In the genomic region with DNA sequence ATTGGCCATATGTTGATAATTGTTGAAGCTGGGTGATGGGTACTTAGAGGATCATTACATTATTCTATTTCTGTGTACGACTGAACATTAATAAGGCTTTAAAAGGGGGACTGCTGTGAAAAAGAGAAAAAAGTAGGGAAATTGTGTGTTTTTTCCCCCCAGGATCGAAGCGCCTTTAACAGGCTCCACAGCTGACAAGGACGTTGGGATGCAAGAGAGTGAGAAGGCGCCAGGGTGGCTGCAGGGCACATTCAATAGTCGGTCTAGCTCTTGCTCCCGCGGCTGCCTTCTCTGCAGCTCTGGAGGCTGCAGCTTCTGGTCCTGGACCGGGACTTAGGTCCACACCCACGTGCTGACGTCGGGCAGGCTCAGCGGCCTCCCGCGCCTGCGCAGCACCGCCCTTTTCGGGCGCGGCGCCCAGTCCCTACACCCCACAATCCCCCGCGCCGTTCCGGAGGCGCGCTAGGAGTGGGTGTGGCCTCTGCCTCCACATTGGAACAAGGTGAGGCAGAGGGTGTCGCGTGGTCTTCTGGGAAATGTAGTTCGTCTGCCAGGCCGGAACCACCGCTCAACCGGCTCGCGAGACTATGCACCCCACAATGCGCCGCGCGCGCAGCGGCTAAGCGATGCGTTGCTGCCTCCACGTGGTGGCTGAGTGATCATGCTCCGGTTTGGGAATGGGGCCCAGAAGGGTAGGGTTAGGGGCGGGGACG, we compare ENCODE assay signal across 8 cellular contexts.
A peak's percentile ranks its signal among the peaks of the same experiment; 100 is the strongest.
DNase-seq lines count a peak whose midpoint lies in the region; ATAC-seq, FAIRE-seq and TF ChIP-seq lines count a peak whose summit lies in the region.

No MANE protein-coding gene starts in this region.

- no peaks in the 10 kb centered on the region for H4K20me1 ChIP-seq in BLaER1 treated with 17β-estradiol and CSF1 and Interleukin-3, amounts not matched to agents 10 nM and 100 nM

- H3K9ac ChIP-seq in BLaER1 treated with 17β-estradiol and CSF1 and Interleukin-3, amounts not matched to agents 10 nM and 100 nM, result peak overlapping the region; percentile 17 to 78 (median 69); a peak in 19 of 22 replicates

- DNase-seq in GM19239 (ENCODE audit: insufficient read length, low spot score), result peak; percentile 100
- DNase-seq in NCI-H524 (lab: John Stamatoyannopoulos, UW), result peak; percentile 100
- peak; percentile 100 for DNase-seq in activated CD4-positive, alpha-beta T cell treated with anti-CD3 and anti-CD28 coated beads for 48 hours
- DNase-seq in coronary artery (ENCODE audit: low spot score), result peak; percentile 100
- peak; percentile 100 for DNase-seq in left kidney (ENCODE audit: low read depth, low spot score)
- DNase-seq in stimulated activated CD4-positive, alpha-beta T cell treated with anti-CD3 and anti-CD28 coated beads, Interleukin-2, amount 100 ng/mL, for 24 hours, result peak; percentile 99

- H3K4me2 ChIP-seq in BLaER1 treated with 17β-estradiol and CSF1 and Interleukin-3, amounts not matched to agents 10 nM and 100 nM, result peak overlapping the region; percentile 73 to 94 (median 82)

- peak; percentile 81 for TF ChIP-seq CTCF in coronary artery (IDR thresholded peaks at IDR 0.05)

- peaks cover 0 to 3% (median 0%) of the 10 kb centered on the region in 11 experiments; a peak in 2 of 22 replicates for H3K9me3 ChIP-seq in BLaER1 treated with 17β-estradiol and CSF1 and Interleukin-3, amounts not matched to agents 10 nM and 100 nM (replicated peaks in 1 of 11)

- H3K4me3 ChIP-seq in BLaER1 treated with 17β-estradiol and CSF1 and Interleukin-3, amounts not matched to agents 10 nM and 100 nM, result peak overlapping the region in 9 of 10 experiments; percentile 18 to 52 (median 50); a peak in 12 of 20 replicates
- H3K4me3 ChIP-seq in coronary artery, result peak overlapping the region; percentile 38

- H3K27me3 ChIP-seq in BLaER1 treated with 17β-estradiol and CSF1 and Interleukin-3, amounts not matched to agents 10 nM and 100 nM, result peaks cover 5 to 17% (median 11%) of the 10 kb centered on the region in 11 experiments; a peak in 13 of 22 replicates

- H3K4me1 ChIP-seq in BLaER1 treated with 17β-estradiol and CSF1 and Interleukin-3, amounts not matched to agents 10 nM and 100 nM, result peaks cover 39 to 61% (median 43%) of the 10 kb centered on the region in 10 experiments

- FAIRE-seq in GM19239 (lab: Jason Lieb, UNC), result peak; percentile 98

- H3K27ac ChIP-seq in BLaER1 treated with 17β-estradiol and CSF1 and Interleukin-3, amounts not matched to agents 10 nM and 100 nM, result peak overlapping the region in 10 of 11 experiments; percentile 51 to 88 (median 68); a peak in 20 of 22 replicates
- peak overlapping the region; percentile 17 to 69 for H3K27ac ChIP-seq in coronary artery

- ATAC-seq in HG03457 (IDR thresholded peaks at IDR 0.05; ENCODE audit: unreplicated experiment), result peak; percentile 88

- no peaks in the 10 kb centered on the region for H3K36me3 ChIP-seq in BLaER1 treated with 17β-estradiol and CSF1 and Interleukin-3, amounts not matched to agents 10 nM and 100 nM

Comparison
In these comparisons a context has a peak if more than half of its experiments do, and no peak if none do; other contexts are left out.
1. Peak in every context shown above with its lines: DNase-seq, ATAC-seq, H3K4me3 ChIP-seq and H3K27ac ChIP-seq.